ENCODE assay signal across 1 cellular context in genomic region chr16:505479-506245, GRCh38.
TF ChIP-seq lines count a peak whose summit lies in the region.

No MANE protein-coding gene starts in this region.

TF ChIP-seq in WTC11, 78 proteins besides CTCF, POLR2A, EP300 and RAD21 (continued from another document):
- TF ChIP-seq ARID4B (CRISPR knock-in tag; IDR thresholded peaks at IDR 0.05; ENCODE audit: borderline replicate concordance) (no peak), OVOL2 (CRISPR knock-in tag; IDR thresholded peaks at IDR 0.05; ENCODE audit: borderline replicate concordance) (no peak), ATF3 (CRISPR knock-in tag; conservative IDR thresholded peaks at IDR 0.05) (no peak), ERG (CRISPR knock-in tag; IDR thresholded peaks at IDR 0.05) (no peak), FOXP4 (CRISPR knock-in tag; IDR thresholded peaks at IDR 0.05) (no peak), KAT7 (CRISPR knock-in tag; IDR thresholded peaks at IDR 0.05; ENCODE audit: borderline replicate concordance) (no peak), FOXJ3 (CRISPR knock-in tag; IDR thresholded peaks at IDR 0.05; ENCODE audit: borderline replicate concordance) (no peak)
